4 cellular contexts compared by ENCODE assay signal in genomic region chr17:9566739-9567138, GRCh38. TPM values are rescaled to one million over a fixed set of nuclear protein-coding genes. Genes with fewer than 3 reads are reported as not detected.
"Had no signal": no experiment of that assay in that cellular context is flagged by ENCODE, and none has a peak within 500 bp of the region (broad histone marks: within the 10 kb centered on the region; RNA-seq: fewer than 3 reads in every experiment).

No MANE protein-coding gene starts in this region.

RNA-seq across cellular contexts. Expression of gene CFAP52, which starts 9.7 kb away (rescaled TPM):
- total RNA-seq: K562, M059J, SJSA1 had no signal
- polyA plus RNA-seq: IgD-negative memory B cell, K562 had no signal
